ENCODE assay signal across 20 cellular contexts in genomic region chr5:74594172-74595040, GRCh38. TPM values are rescaled to one million over a fixed set of nuclear protein-coding genes. Genes with fewer than 3 reads are reported as not detected.
DNase-seq lines count a peak whose midpoint lies in the region; ATAC-seq and TF ChIP-seq lines count a peak whose summit lies in the region.
"Had no signal": no experiment of that assay in that cellular context is flagged by ENCODE, and none has a peak within 500 bp of the region (broad histone marks: within the 10 kb centered on the region; RNA-seq: fewer than 3 reads in every experiment).

No MANE protein-coding gene starts in this region.

- POLR2A ChIA-PET in SK-N-SH (lab: Yijun Ruan, JAX) = no interaction called here
- POLR2A ChIA-PET in naive thymus-derived CD4-positive, alpha-beta T cell (lab: Charles Lee) = no interaction called here

- peak overlapping the region; percentile 71; the same call in 1 of the 2 replicates for H2AFZ ChIP-seq in SK-N-SH (ENCODE audit: low read depth)

- intact Hi-C loops in naive thymus-derived CD4-positive, alpha-beta T cell (cut with micrococcal nuclease) = no loop called here

- no peak for TF ChIP-seq RAD21 in SK-N-SH (IDR thresholded peaks at IDR 0.05; ENCODE audit: low read length)

- H3K79me2 ChIP-seq in SK-N-SH (ENCODE audit: insufficient read depth) = no peaks in the 10 kb centered on the region

- H4K20me1 ChIP-seq in SK-N-SH (ENCODE audit: insufficient read depth) = no peaks in the 10 kb centered on the region

- no peak overlapping the region for H3K4me2 ChIP-seq in SK-N-SH
- H3K4me2 ChIP-seq: KMS-11 had no signal

- peak overlapping the region; percentile 90 for H3K27ac Mint-ChIP-seq in HFFc6
- peak overlapping the region; percentile 79 for H3K27ac Mint-ChIP-seq in osteocyte (ENCODE audit: unreplicated experiment)
- no peak overlapping the region for H3K27ac Mint-ChIP-seq in naive thymus-derived CD4-positive, alpha-beta T cell
- H3K27ac Mint-ChIP-seq: activated T-helper 2 cell treated with anti-CD3 and anti-CD28 coated beads, Interferon-gamma antibody, Interleukin-2, Interleukin-4, amounts not matched to agents 10 μg/mL and 5 μg/mL and 100 μg/mL, durations not matched to agents 14 hours and 24 hours and 36 hours; natural killer cell had no signal

- H3K36me3 Mint-ChIP-seq in HFFc6 (ENCODE audit: low read depth) = no peaks in the 10 kb centered on the region
- no peaks in the 10 kb centered on the region for H3K36me3 Mint-ChIP-seq in osteocyte (ENCODE audit: unreplicated experiment)
- H3K36me3 Mint-ChIP-seq in naive thymus-derived CD4-positive, alpha-beta T cell = no peaks in the 10 kb centered on the region
- H3K36me3 Mint-ChIP-seq: natural killer cell had no signal

- no peak overlapping the region for H3K4me3 ChIP-seq in SK-N-SH (ENCODE audit: low read depth in 2 of 2, low read length in 1 of 2)
- no peak overlapping the region for H3K4me3 ChIP-seq in fibroblast of the aortic adventitia (ENCODE audit: low read depth, low read length)
- no peak overlapping the region for H3K4me3 ChIP-seq in naive thymus-derived CD4-positive, alpha-beta T cell (ENCODE audit: low read length)
- H3K4me3 ChIP-seq: esophagus squamous epithelium, sigmoid colon, tibial nerve had no signal

- peaks cover 40% of the 10 kb centered on the region for H3K4me1 Mint-ChIP-seq in HFFc6 (ENCODE audit: low read depth)
- H3K4me1 Mint-ChIP-seq in osteocyte (ENCODE audit: unreplicated experiment) = peaks cover 35% of the 10 kb centered on the region
- peaks cover 0 to 2% (median 0%) of the 10 kb centered on the region in 7 donors for H3K4me1 Mint-ChIP-seq in naive thymus-derived CD4-positive, alpha-beta T cell
- H3K4me1 Mint-ChIP-seq: natural killer cell had no signal

- ATAC-seq in HG02870 (IDR thresholded peaks at IDR 0.05; ENCODE audit: unreplicated experiment) = no peak
- no peak for ATAC-seq in naive thymus-derived CD4-positive, alpha-beta T cell
- ATAC-seq: left ventricle myocardium superior, natural killer cell had no signal

- H3K9ac ChIP-seq in SK-N-SH = no peak overlapping the region
- H3K9ac ChIP-seq: KMS-11 had no signal

- no peak for TF ChIP-seq EP300 in SK-N-SH (IDR thresholded peaks at IDR 0.05; ENCODE audit: borderline replicate concordance in 1 of 2, low read depth in 1 of 2, low read length in 1 of 2)

- CTCF ChIA-PET in SK-N-SH (lab: Yijun Ruan, JAX) = no interaction called here
- CTCF ChIA-PET in naive thymus-derived CD4-positive, alpha-beta T cell (lab: Charles Lee) = no interaction called here

- H3K4me1 ChIP-seq in SK-N-SH (ENCODE audit: control insufficient read depth in 1 of 2, insufficient read depth in 2 of 2, low read depth in 1 of 2, low read length in 1 of 2) = peaks cover 0 to 7% of the 10 kb centered on the region in 2 experiments; a peak in 2 of 4 replicates
- no peaks in the 10 kb centered on the region for H3K4me1 ChIP-seq in naive thymus-derived CD4-positive, alpha-beta T cell (ENCODE audit: control insufficient read depth in 2 of 2, insufficient read depth in 2 of 2, low read length in 2 of 2)
- H3K4me1 ChIP-seq: sigmoid colon had no signal

- H3K36me3 ChIP-seq in SK-N-SH (replicated peaks in 1 of 2; ENCODE audit: control insufficient read depth in 1 of 2, insufficient read depth in 2 of 2, low read length in 1 of 2) = no peaks in the 10 kb centered on the region
- H3K36me3 ChIP-seq in naive thymus-derived CD4-positive, alpha-beta T cell (ENCODE audit: control insufficient read depth in 2 of 3, insufficient read depth in 3 of 3, low read length in 3 of 3) = no peaks in the 10 kb centered on the region
- H3K36me3 ChIP-seq: esophagus squamous epithelium, sigmoid colon, tibial nerve, WERI-Rb-1 had no signal

- no peaks in the 10 kb centered on the region for H3K9me3 ChIP-seq in SK-N-SH
- no peaks in the 10 kb centered on the region for H3K9me3 ChIP-seq in naive thymus-derived CD4-positive, alpha-beta T cell (ENCODE audit: control insufficient read depth in 2 of 3, low read length in 3 of 3)
- H3K9me3 ChIP-seq: esophagus squamous epithelium, sigmoid colon, tibial nerve had no signal

- TF ChIP-seq CTCF in HFFc6 (IDR thresholded peaks at IDR 0.05) (no peak), SK-N-SH (IDR thresholded peaks at IDR 0.05) (no peak), fibroblast of the aortic adventitia (IDR thresholded peaks at IDR 0.05; ENCODE audit: insufficient read depth, low read length) (no peak), osteocyte (IDR thresholded peaks at IDR 0.05) (no peak)

- H3K4me3 Mint-ChIP-seq in HFFc6 (no peak overlapping the region), osteocyte (ENCODE audit: unreplicated experiment) (no peak overlapping the region)
- no peak overlapping the region for H3K4me3 Mint-ChIP-seq in naive thymus-derived CD4-positive, alpha-beta T cell
- H3K4me3 Mint-ChIP-seq: natural killer cell had no signal

- no peaks in the 10 kb centered on the region for H3K27me3 ChIP-seq in SK-N-SH (ENCODE audit: insufficient read depth)
- no peaks in the 10 kb centered on the region for H3K27me3 ChIP-seq in naive thymus-derived CD4-positive, alpha-beta T cell (ENCODE audit: control insufficient read depth in 2 of 2, insufficient read depth in 2 of 2, low read length in 2 of 2)
- H3K27me3 ChIP-seq: dorsolateral prefrontal cortex, esophagus squamous epithelium, sigmoid colon, tibial nerve had no signal

- peak overlapping the region in 1 of 2 experiments; percentile 51; a peak in 2 of 4 replicates for H3K27ac ChIP-seq in SK-N-SH (ENCODE audit: low read depth in 2 of 2, low read length in 1 of 2)
- no peak overlapping the region for H3K27ac ChIP-seq in naive thymus-derived CD4-positive, alpha-beta T cell (ENCODE audit: low read depth, low read length)
- H3K27ac ChIP-seq: esophagus squamous epithelium, KMS-11, tibial nerve, WERI-Rb-1 had no signal

- H3K27me3 Mint-ChIP-seq in HFFc6 (ENCODE audit: insufficient read depth) (peaks cover 5% of the 10 kb centered on the region; the same call in 1 of the 2 replicates), osteocyte (ENCODE audit: unreplicated experiment) (no peaks in the 10 kb centered on the region)
- H3K27me3 Mint-ChIP-seq in naive thymus-derived CD4-positive, alpha-beta T cell = peaks cover 8 to 31% (median 24%) of the 10 kb centered on the region in 5 donors

- H3K9me3 Mint-ChIP-seq in HFFc6 (no peaks in the 10 kb centered on the region), osteocyte (ENCODE audit: unreplicated experiment) (no peaks in the 10 kb centered on the region)
- H3K9me3 Mint-ChIP-seq in naive thymus-derived CD4-positive, alpha-beta T cell = peaks cover 0 to 2% (median 0%) of the 10 kb centered on the region in 11 donors
- H3K9me3 Mint-ChIP-seq: activated T-helper 2 cell treated with anti-CD3 and anti-CD28 coated beads, Interferon-gamma antibody, Interleukin-2, Interleukin-4, amounts not matched to agents 10 μg/mL and 5 μg/mL and 100 μg/mL, durations not matched to agents 14 hours and 24 hours and 36 hours; natural killer cell had no signal

- peak; percentile 5 for DNase-seq in HFFc6
- DNase-seq in SK-N-SH = no peak
- peak; percentile 18 for DNase-seq in fibroblast of the aortic adventitia (ENCODE audit: low read depth)
- DNase-seq in osteocyte (ENCODE audit: extremely low spot score, unreplicated experiment) = no peak
- DNase-seq in SW480 (ENCODE audit: low spot score) = no peak
- DNase-seq in naive thymus-derived CD4-positive, alpha-beta T cell = no peak
- DNase-seq in NCI-H1048 (lab: John Stamatoyannopoulos, UW) = no peak
- DNase-seq: amygdala, dorsolateral prefrontal cortex, esophagus squamous epithelium, left ventricle myocardium superior, natural killer cell, NCI-H1436, NCI-H510A, sigmoid colon, WERI-Rb-1 had no signal

- peaks cover 5% of the 10 kb centered on the region for H3F3A ChIP-seq in SK-N-SH (replicated peaks; ENCODE audit: insufficient read depth)

- WGBS in SK-N-SH (ENCODE audit: low lambda C conversion rate) = 88% methylated on average over 6 of the region's 6 CpGs

- no peaks in the 10 kb centered on the region for H3K9me2 ChIP-seq in SK-N-SH

TF ChIP-seq in SK-N-SH, 30 proteins besides CTCF, POLR2A, EP300 and RAD21 (continues in another document):
- TF ChIP-seq ELF1 (IDR thresholded peaks at IDR 0.05) (no peak), IRF3 (IDR thresholded peaks at IDR 0.05; ENCODE audit: low read depth, low read length) (no peak), TAF1 (IDR thresholded peaks at IDR 0.05; ENCODE audit: borderline replicate concordance, low read depth, low read length) (no peak), GATA2 (CRISPR knock-in tag; IDR thresholded peaks at IDR 0.05) (no peak), FOXM1 (IDR thresholded peaks at IDR 0.05; ENCODE audit: low read depth) (no peak), SIN3A (IDR thresholded peaks at IDR 0.05; ENCODE audit: borderline replicate concordance, low read depth, low read length) (no peak), EZH2phosphoT487 (IDR thresholded peaks at IDR 0.05; ENCODE audit: borderline replicate concordance, low read depth) (no peak), MXI1 (IDR thresholded peaks at IDR 0.05; ENCODE audit: low read depth, low read length) (no peak), RCOR1 (IDR thresholded peaks at IDR 0.05; ENCODE audit: low read length) (no peak), RXRA (IDR thresholded peaks at IDR 0.05; ENCODE audit: borderline replicate concordance, low read depth) (no peak), SMC3 (IDR thresholded peaks at IDR 0.05; ENCODE audit: low read depth, low read length) (no peak), TEAD4 (IDR thresholded peaks at IDR 0.05; ENCODE audit: borderline replicate concordance, insufficient read depth) (no peak)

RNA-seq across cellular contexts. Expression of gene ENC1, which starts 46.1 kb away (rescaled TPM):
- 10 to 100 TPM; 22.6 to 56.4 (median 25.4) TPM for total RNA-seq in HFFc6 (2021; fragmentation: NEBNext Ultra II Directional; extraction: Animal tissue kit (Norgen Biotek cat#: 25700))
- 20.3 and 23.9 TPM in 2 replicates for polyA plus RNA-seq in SK-N-SH (2012; rRNA removed)
- 13.5 and 15.1 TPM in 2 replicates for polyA plus RNA-seq in SK-N-SH (2012; cell fraction: cytosol; rRNA removed)
- polyA plus RNA-seq in SK-N-SH (2012; cell fraction: nucleus; rRNA removed) = 57.1 and 64.1 TPM in 2 replicates
- total RNA-seq in fibroblast of the aortic adventitia (ENCODE audit: low replicate concordance) (9.2 and 21.0 TPM in 2 replicates), osteocyte (12.9 and 13.8 TPM in 2 replicates)
- total RNA-seq in naive thymus-derived CD4-positive, alpha-beta T cell = 10 to 100 TPM in 2 of 5 experiments, 1 to 10 TPM in 3; 1.3 to 18.1 (median 1.6) TPM
- 1 to 10 TPM in 1 of 2 donors, under 1 TPM in 1; 0.77 to 3.3 TPM for polyA plus RNA-seq in naive thymus-derived CD4-positive, alpha-beta T cell

Comparison
In these comparisons a context has a peak if more than half of its experiments do, and no peak if none do; other contexts are left out.
1. DNase-seq: peak in HFFc6 (single experiment) and fibroblast of the aortic adventitia (single experiment); none in SK-N-SH (single experiment), osteocyte (single experiment), SW480 (single experiment), naive thymus-derived CD4-positive, alpha-beta T cell (0 of 9) and NCI-H1048 (single experiment).
2. H3K27ac Mint-ChIP-seq: peak in HFFc6 (single experiment) and osteocyte (single experiment); none in naive thymus-derived CD4-positive, alpha-beta T cell (0 of 9).